ENCODE assay signal across 10 cellular contexts in the genomic region with DNA sequence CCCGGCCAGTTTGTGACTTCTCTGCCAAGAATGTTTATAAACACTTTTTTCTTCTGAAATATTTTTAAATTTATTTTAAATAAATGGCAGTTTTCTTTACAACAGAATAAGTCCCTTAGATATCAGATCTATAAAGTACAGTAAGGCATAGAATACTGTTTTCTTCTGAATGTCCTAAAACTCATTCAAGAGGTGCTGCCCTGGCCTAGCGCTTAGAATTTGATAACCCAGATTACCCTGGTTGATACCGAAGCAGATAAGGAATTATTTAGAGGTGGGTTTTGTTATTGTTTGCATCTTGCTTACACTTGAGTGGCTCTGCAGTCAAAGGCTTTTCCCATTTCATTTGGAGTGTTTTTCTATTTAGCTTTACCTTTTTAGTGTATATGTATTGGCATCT. TPM values are rescaled to one million over a fixed set of nuclear protein-coding genes. Genes with fewer than 3 reads are reported as not detected.
DNase-seq lines count a peak whose midpoint lies in the region; ATAC-seq and TF ChIP-seq lines count a peak whose summit lies in the region.
"Had no signal": no experiment of that assay in that cellular context is flagged by ENCODE, and none has a peak within 500 bp of the region (broad histone marks: within the 10 kb centered on the region; RNA-seq: fewer than 3 reads in every experiment).

No MANE protein-coding gene starts in this region.

- H2AFZ ChIP-seq in mesenchymal stem cell (ENCODE audit: low read depth, low read length), result no peak overlapping the region

- H3K4me1 ChIP-seq in mesenchymal stem cell (ENCODE audit: control insufficient read depth, insufficient read depth, low read depth, low read length) (peaks cover 1% of the 10 kb centered on the region), vagina (peaks cover 24% of the 10 kb centered on the region)

- H2BK15ac ChIP-seq in mesenchymal stem cell (ENCODE audit: low read depth, poor library complexity, severe bottlenecking), result no peak overlapping the region

- no peak for DNase-seq in stimulated activated naive CD8-positive, alpha-beta T cell treated with anti-CD3 and anti-CD28 coated beads, Interleukin-15, Interleukin-2, amounts not matched to agents 100 U/mL and 50 U/mL, for 24 hours
- DNase-seq in astrocyte of the spinal cord (ENCODE audit: low read depth, low spot score), result no peak
- no peak for DNase-seq in mesenchymal stem cell
- no peak for DNase-seq in vagina (ENCODE audit: extremely low spot score in 2 of 2)
- DNase-seq in DMS 273 (lab: John Stamatoyannopoulos, UW; ENCODE audit: unreplicated experiment), result no peak
- DNase-seq: amniotic stem cell, DMS79 had no signal

- H3K4me2 ChIP-seq in mesenchymal stem cell (ENCODE audit: low read length, poor library complexity, severe bottlenecking), result peak overlapping the region; percentile 62

- no peak overlapping the region for H3K23ac ChIP-seq in mesenchymal stem cell (ENCODE audit: low read length in 2 of 2)

- H3K27me3 Mint-ChIP-seq in stimulated activated naive CD8-positive, alpha-beta T cell treated with anti-CD3 and anti-CD28 coated beads, Interleukin-15, Interleukin-2, amounts not matched to agents 100 ng/mL and 50 ng/mL, for 24 hours, result no peaks in the 10 kb centered on the region

- peaks cover 15% of the 10 kb centered on the region for H3K36me3 Mint-ChIP-seq in stimulated activated naive CD8-positive, alpha-beta T cell treated with anti-CD3 and anti-CD28 coated beads, Interleukin-15, Interleukin-2, amounts not matched to agents 100 ng/mL and 50 ng/mL, for 24 hours (ENCODE audit: low read depth)

- H2BK120ac ChIP-seq in mesenchymal stem cell (ENCODE audit: low read depth, low read length), result no peak overlapping the region

- no peak overlapping the region for H4K91ac ChIP-seq in mesenchymal stem cell (ENCODE audit: low read length)

- in situ Hi-C loops in astrocyte of the spinal cord (cut with HindIII; ENCODE audit: low sequenced_read_pairs), result no loop called here

- H3K4ac ChIP-seq in mesenchymal stem cell (ENCODE audit: low read depth in 1 of 2, low read length in 2 of 2), result no peak overlapping the region

- H2AK5ac ChIP-seq in mesenchymal stem cell (ENCODE audit: low read length, severe bottlenecking), result no peak overlapping the region

- peaks cover 20% of the 10 kb centered on the region for H3K79me1 ChIP-seq in mesenchymal stem cell (replicated peaks; ENCODE audit: low read length, poor library complexity, severe bottlenecking)

- TF ChIP-seq POLR2A in vagina (IDR thresholded peaks at IDR 0.05), result no peak

- peaks cover 32% of the 10 kb centered on the region for H3K4me1 Mint-ChIP-seq in stimulated activated naive CD8-positive, alpha-beta T cell treated with anti-CD3 and anti-CD28 coated beads, Interleukin-15, Interleukin-2, amounts not matched to agents 100 ng/mL and 50 ng/mL, for 24 hours (ENCODE audit: low read depth)

- no peak overlapping the region for H3K27ac Mint-ChIP-seq in stimulated activated naive CD8-positive, alpha-beta T cell treated with anti-CD3 and anti-CD28 coated beads, Interleukin-15, Interleukin-2, amounts not matched to agents 100 ng/mL and 50 ng/mL, for 24 hours

- H3K9me3 ChIP-seq in mesenchymal stem cell (ENCODE audit: control insufficient read depth, low read length), result no peaks in the 10 kb centered on the region
- no peaks in the 10 kb centered on the region for H3K9me3 ChIP-seq in vagina

- H2BK5ac ChIP-seq in mesenchymal stem cell (ENCODE audit: low read depth, low read length, poor library complexity, severe bottlenecking), result no peak overlapping the region

- WGBS in mesenchymal stem cell, result 93% methylated on average over 2 of the region's 3 CpGs

- intact Hi-C loops in vagina (cut with DNase I), result no loop called here

- peak overlapping the region; percentile 77 for H3K9ac ChIP-seq in mesenchymal stem cell (ENCODE audit: low read length)

- H3K4me3 ChIP-seq in astrocyte of the spinal cord (ENCODE audit: low read depth, low read length) (peak overlapping the region; percentile 82), mesenchymal stem cell (ENCODE audit: insufficient read depth in 1 of 2, low read depth in 1 of 2, low read length in 2 of 2) (peak overlapping the region in 1 of 2 experiments; percentile 100), vagina (peak overlapping the region; percentile 92 to 98)

- no peak overlapping the region for H3K14ac ChIP-seq in mesenchymal stem cell (ENCODE audit: low read length in 2 of 2)

- no peak overlapping the region for H4K8ac ChIP-seq in mesenchymal stem cell (ENCODE audit: low read length)

- H3K27me3 ChIP-seq in mesenchymal stem cell (ENCODE audit: control insufficient read depth in 1 of 2, insufficient read depth in 1 of 2, low read length in 2 of 2), result no peaks in the 10 kb centered on the region
- H3K27me3 ChIP-seq in vagina, result no peaks in the 10 kb centered on the region

- H2BK12ac ChIP-seq in mesenchymal stem cell (ENCODE audit: low read length in 2 of 2), result no peak overlapping the region

- ATAC-seq in stimulated activated naive CD8-positive, alpha-beta T cell treated with anti-CD3 and anti-CD28 coated beads, Interleukin-15, Interleukin-2, amounts not matched to agents 100 U/mL and 50 U/mL, for 24 hours, result no peak
- no peak for ATAC-seq in GM21360 (IDR thresholded peaks at IDR 0.05; ENCODE audit: unreplicated experiment)
- no peak for ATAC-seq in GM18868 (IDR thresholded peaks at IDR 0.05; ENCODE audit: unreplicated experiment)

- no peak overlapping the region for H3K18ac ChIP-seq in mesenchymal stem cell (ENCODE audit: low read depth in 1 of 2, low read length in 2 of 2)

- no peak for TF ChIP-seq CTCF in astrocyte of the spinal cord (IDR thresholded peaks at IDR 0.05; ENCODE audit: low read depth, low read length)
- TF ChIP-seq CTCF in vagina (IDR thresholded peaks at IDR 0.05), result no peak

- no peak overlapping the region for H3K27ac ChIP-seq in mesenchymal stem cell (ENCODE audit: low read length, poor library complexity, severe bottlenecking)
- no peak overlapping the region for H3K27ac ChIP-seq in vagina

- peaks cover 13 to 48% of the 10 kb centered on the region in 2 experiments for H3K36me3 ChIP-seq in mesenchymal stem cell (ENCODE audit: control insufficient read depth in 1 of 2, insufficient read depth in 2 of 2, low read depth in 1 of 2, low read length in 2 of 2)
- H3K36me3 ChIP-seq in vagina, result peaks cover 0 to 9% of the 10 kb centered on the region in 2 donors

- no peaks in the 10 kb centered on the region for H3K9me3 Mint-ChIP-seq in stimulated activated naive CD8-positive, alpha-beta T cell treated with anti-CD3 and anti-CD28 coated beads, Interleukin-15, Interleukin-2, amounts not matched to agents 100 ng/mL and 50 ng/mL, for 24 hours

- peak overlapping the region; percentile 98 for H3K4me3 Mint-ChIP-seq in stimulated activated naive CD8-positive, alpha-beta T cell treated with anti-CD3 and anti-CD28 coated beads, Interleukin-15, Interleukin-2, amounts not matched to agents 100 ng/mL and 50 ng/mL, for 24 hours

RNA-seq across cellular contexts. Expression of gene ACAD8, which starts 1.1 kb away (rescaled TPM):
- polyA plus RNA-seq in mesenchymal stem cell (2013, experiment 1 of 2), result 12.4 TPM
- polyA plus RNA-seq in mesenchymal stem cell (2013, experiment 2 of 2), result 12.3 TPM
- 31.9 TPM for total RNA-seq in vagina

RNA-seq across cellular contexts. Expression of gene THYN1, which starts 1.3 kb away (rescaled TPM):
- 42.7 TPM for polyA plus RNA-seq in mesenchymal stem cell (2013, experiment 1 of 2)
- 42.4 TPM for polyA plus RNA-seq in mesenchymal stem cell (2013, experiment 2 of 2)
- 39.8 TPM for total RNA-seq in vagina

RNA-seq across cellular contexts. Expression of gene GLB1L3, which starts 21.7 kb away (rescaled TPM):
- polyA plus RNA-seq in mesenchymal stem cell (2013, experiment 1 of 2), result not detected
- polyA plus RNA-seq in mesenchymal stem cell (2013, experiment 2 of 2), result not detected
- 2.2 TPM for total RNA-seq in vagina

RNA-seq across cellular contexts. Expression of gene VPS26B, which starts 30.0 kb away (rescaled TPM):
- polyA plus RNA-seq in mesenchymal stem cell (2013, experiment 1 of 2), result 35.7 TPM
- polyA plus RNA-seq in mesenchymal stem cell (2013, experiment 2 of 2), result 35.5 TPM
- 36.1 TPM for total RNA-seq in vagina

RNA-seq across cellular contexts. Expression of gene NCAPD3, which starts 30.7 kb away (rescaled TPM):
- polyA plus RNA-seq in mesenchymal stem cell (2013, experiment 1 of 2), result 6.7 TPM
- polyA plus RNA-seq in mesenchymal stem cell (2013, experiment 2 of 2), result 6.5 TPM
- 18.4 TPM for total RNA-seq in vagina
